ENCODE assay signal across 20 cellular contexts in genomic region chrY:7343261-7343660, GRCh38.
A peak's percentile ranks its signal among the peaks of the same experiment; 100 is the strongest.
DNase-seq lines count a peak whose midpoint lies in the region; ATAC-seq lines count a peak whose summit lies in the region.
"Had no signal": no experiment of that assay in that cellular context is flagged by ENCODE, and none has a peak within 500 bp of the region (broad histone marks: within the 10 kb centered on the region; RNA-seq: fewer than 3 reads in every experiment).

No MANE protein-coding gene starts in this region.

- DNase-seq in T-helper 1 cell (no peak), left ventricle myocardium superior (no peak), cardiac septum (ENCODE audit: low spot score) (no peak), medulla oblongata (ENCODE audit: extremely low spot score) (no peak), foreskin melanocyte (no peak)
- no peak for DNase-seq in activated naive CD8-positive, alpha-beta T cell treated with anti-CD3 and anti-CD28 coated beads, Interleukin-2, amount 50 U/mL, for 24 hours
- DNase-seq in stimulated activated naive CD8-positive, alpha-beta T cell treated with anti-CD3 and anti-CD28 coated beads, Interleukin-15, amount 100 ng/mL, for 72 hours: no peak
- DNase-seq: activated CD4-positive, alpha-beta T cell treated with anti-CD3 and anti-CD28 coated beads for 4 hours; AML-193; DMS53; effector CD8-positive, alpha-beta T cell; Kasumi-1; MV-4-11; NCI-H2171; NCI-H510A treated with DMSO at 0.1 percent for 48 hours; SIG-M5; trophoblast cell had no signal

- peaks cover 35% of the 10 kb centered on the region for H3K36me3 Mint-ChIP-seq in T-helper 1 cell treated with Interleukin-12 subunit alpha and Interleukin-12 subunit beta and Interleukin-4 antibody, amounts not matched to agents 30 μg/mL and 1 μg/mL, for 36 hours (ENCODE audit: low read depth)
- H3K36me3 Mint-ChIP-seq in activated naive CD8-positive, alpha-beta T cell treated with anti-CD3 and anti-CD28 coated beads, Interleukin-2, amount 50 U/mL, for 24 hours (ENCODE audit: low read depth): peaks cover 24% of the 10 kb centered on the region

- H3K9me3 Mint-ChIP-seq in T-helper 1 cell treated with Interleukin-12 subunit alpha and Interleukin-12 subunit beta and Interleukin-4 antibody, amounts not matched to agents 30 μg/mL and 1 μg/mL, for 36 hours: no peaks in the 10 kb centered on the region
- H3K9me3 Mint-ChIP-seq in activated naive CD8-positive, alpha-beta T cell treated with anti-CD3 and anti-CD28 coated beads, Interleukin-2, amount 50 U/mL, for 24 hours: no peaks in the 10 kb centered on the region
- H3K9me3 Mint-ChIP-seq in stimulated activated naive CD8-positive, alpha-beta T cell treated with anti-CD3 and anti-CD28 coated beads, Interleukin-15, amount 100 ng/mL, for 72 hours: no peaks in the 10 kb centered on the region

- H3K27ac Mint-ChIP-seq in T-helper 1 cell treated with Interleukin-12 subunit alpha and Interleukin-12 subunit beta and Interleukin-4 antibody, amounts not matched to agents 30 μg/mL and 1 μg/mL, for 36 hours: peak overlapping the region; percentile 85
- peak overlapping the region; percentile 86 for H3K27ac Mint-ChIP-seq in activated naive CD8-positive, alpha-beta T cell treated with anti-CD3 and anti-CD28 coated beads, Interleukin-2, amount 50 U/mL, for 24 hours
- peak overlapping the region; percentile 80 to 95 for H3K27ac Mint-ChIP-seq in stimulated activated naive CD8-positive, alpha-beta T cell treated with anti-CD3 and anti-CD28 coated beads, Interleukin-15, amount 100 ng/mL, for 72 hours

- H3K4me1 Mint-ChIP-seq in T-helper 1 cell treated with Interleukin-12 subunit alpha and Interleukin-12 subunit beta and Interleukin-4 antibody, amounts not matched to agents 30 μg/mL and 1 μg/mL, for 36 hours (ENCODE audit: low read depth): peaks cover 31% of the 10 kb centered on the region
- peaks cover 36% of the 10 kb centered on the region for H3K4me1 Mint-ChIP-seq in activated naive CD8-positive, alpha-beta T cell treated with anti-CD3 and anti-CD28 coated beads, Interleukin-2, amount 50 U/mL, for 24 hours
- H3K4me1 Mint-ChIP-seq in stimulated activated naive CD8-positive, alpha-beta T cell treated with anti-CD3 and anti-CD28 coated beads, Interleukin-15, amount 100 ng/mL, for 72 hours: peaks cover 39% of the 10 kb centered on the region

- ATAC-seq in left ventricle myocardium superior: peak; percentile 35
- no peak for ATAC-seq in activated naive CD8-positive, alpha-beta T cell treated with anti-CD3 and anti-CD28 coated beads, Interleukin-2, amount 50 U/mL, for 24 hours
- ATAC-seq in stimulated activated naive CD8-positive, alpha-beta T cell treated with anti-CD3 and anti-CD28 coated beads, Interleukin-15, amount 100 ng/mL, for 72 hours: no peak
- ATAC-seq: body of pancreas, HepG2 had no signal

- intact Hi-C loops in left ventricle myocardium superior (cut with micrococcal nuclease) (no loop called here), cardiac septum (cut with DNase I) (no loop called here)

- H3K4me3 Mint-ChIP-seq in T-helper 1 cell treated with Interleukin-12 subunit alpha and Interleukin-12 subunit beta and Interleukin-4 antibody, amounts not matched to agents 30 μg/mL and 1 μg/mL, for 36 hours: peak overlapping the region; percentile 48
- no peak overlapping the region for H3K4me3 Mint-ChIP-seq in activated naive CD8-positive, alpha-beta T cell treated with anti-CD3 and anti-CD28 coated beads, Interleukin-2, amount 50 U/mL, for 24 hours
- H3K4me3 Mint-ChIP-seq in stimulated activated naive CD8-positive, alpha-beta T cell treated with anti-CD3 and anti-CD28 coated beads, Interleukin-15, amount 100 ng/mL, for 72 hours: peak overlapping the region in 1 of 2 donors; percentile 0

- no peaks in the 10 kb centered on the region for H3K27me3 Mint-ChIP-seq in T-helper 1 cell treated with Interleukin-12 subunit alpha and Interleukin-12 subunit beta and Interleukin-4 antibody, amounts not matched to agents 30 μg/mL and 1 μg/mL, for 36 hours (ENCODE audit: low read depth)
- no peaks in the 10 kb centered on the region for H3K27me3 Mint-ChIP-seq in activated naive CD8-positive, alpha-beta T cell treated with anti-CD3 and anti-CD28 coated beads, Interleukin-2, amount 50 U/mL, for 24 hours
- H3K27me3 Mint-ChIP-seq in stimulated activated naive CD8-positive, alpha-beta T cell treated with anti-CD3 and anti-CD28 coated beads, Interleukin-15, amount 100 ng/mL, for 72 hours: no peaks in the 10 kb centered on the region
